ENCODE assay signal across 17 cellular contexts in genomic region chr1:224816062-224816461, GRCh38.
DNase-seq lines count a peak whose midpoint lies in the region; ATAC-seq lines count a peak whose summit lies in the region.
"Had no signal": no experiment of that assay in that cellular context is flagged by ENCODE, and none has a peak within 500 bp of the region (broad histone marks: within the 10 kb centered on the region; RNA-seq: fewer than 3 reads in every experiment).

No MANE protein-coding gene starts in this region.

- DNase-seq in NCI-H2196 treated with DMSO at 0.1 percent for 48 hours (lab: John Stamatoyannopoulos, UW; ENCODE audit: unreplicated experiment), result peak; percentile 12
- DNase-seq in islet precursor cell, result no peak
- DNase-seq in CD1c-positive myeloid dendritic cell (ENCODE audit: extremely low spot score), result no peak
- no peak for DNase-seq in SK-N-DZ (ENCODE audit: low spot score)
- DNase-seq: ACHN; CD4-positive, alpha-beta T cell; NCI-H1436 treated with DMSO at 0.1 percent for 48 hours; NCI-H2029 treated with DMSO at 0.1 percent for 48 hours; NCI-H446; NCI-H748 treated with DMSO at 0.1 percent for 48 hours; PC-3; SJCRH30; T-helper 2 cell had no signal

- ATAC-seq in GM18907 (IDR thresholded peaks at IDR 0.05; ENCODE audit: unreplicated experiment) (peak; percentile 72), GM19468 (IDR thresholded peaks at IDR 0.05; ENCODE audit: extremely low read depth, unreplicated experiment) (peak; percentile 47), HG03097 (IDR thresholded peaks at IDR 0.05; ENCODE audit: low FRiP score, unreplicated experiment) (peak; percentile 48)
- ATAC-seq: HepG2, PC-3 had no signal
